ENCODE assay signal across 1 cellular context in genomic region chr12:58906917-58907316, GRCh38.
TF ChIP-seq lines count a peak whose summit lies in the region.

No MANE protein-coding gene starts in this region.

TF ChIP-seq in GM23338, 12 proteins besides CTCF, POLR2A, EP300 and RAD21 (continued from another document):
- no peak for TF ChIP-seq ZNF462 (CRISPR knock-in tag; IDR thresholded peaks at IDR 0.05)
